9 cellular contexts compared by ENCODE assay signal in genomic region chr7:116955801-116956514, GRCh38. TPM values are rescaled to one million over a fixed set of nuclear protein-coding genes. Genes with fewer than 3 reads are reported as not detected.
DNase-seq lines count a peak whose midpoint lies in the region; ATAC-seq and TF ChIP-seq lines count a peak whose summit lies in the region.
"Had no signal": no experiment of that assay in that cellular context is flagged by ENCODE, and none has a peak within 500 bp of the region (broad histone marks: within the 10 kb centered on the region; RNA-seq: fewer than 3 reads in every experiment).

No MANE protein-coding gene starts in this region.

- no peaks in the 10 kb centered on the region for H3K36me3 ChIP-seq in lower lobe of right lung
- H3K36me3 ChIP-seq: BLaER1 had no signal

- peaks cover 5% of the 10 kb centered on the region for H3K36me3 Mint-ChIP-seq in activated CD8-positive, alpha-beta T cell treated with anti-CD3 and anti-CD28 coated beads for 36 hours (ENCODE audit: low read depth)
- peaks cover 4% of the 10 kb centered on the region for H3K36me3 Mint-ChIP-seq in activated CD8-positive, alpha-beta T cell treated with anti-CD3 and anti-CD28 coated beads, Interleukin-2, amount 10 ng/mL, durations not matched to agents 7 days and 5 days (ENCODE audit: low read depth)
- peaks cover 2% of the 10 kb centered on the region for H3K36me3 Mint-ChIP-seq in T-helper 2 cell treated with Interferon-gamma antibody and Interleukin-4, amounts not matched to agents 5 μg/mL and 100 μg/mL, for 36 hours (ENCODE audit: low read depth)
- no peaks in the 10 kb centered on the region for H3K36me3 Mint-ChIP-seq in activated naive CD4-positive, alpha-beta T cell treated with anti-CD3 and anti-CD28 coated beads, Interleukin-2, amount 10 ng/mL, durations not matched to agents 7 days and 5 days

- H3K4me1 ChIP-seq in lower lobe of right lung: peaks cover 45% of the 10 kb centered on the region

- DNase-seq in activated CD8-positive, alpha-beta T cell treated with anti-CD3 and anti-CD28 coated beads for 36 hours: peak; percentile 35
- DNase-seq in activated CD8-positive, alpha-beta T cell treated with anti-CD3 and anti-CD28 coated beads, Interleukin-2, amount 10 ng/mL, durations not matched to agents 7 days and 5 days: no peak
- peak; percentile 27 for DNase-seq in T-helper 2 cell treated with Interferon-gamma antibody and Interleukin-4, amounts not matched to agents 5 μg/mL and 100 μg/mL, for 36 hours (ENCODE audit: low spot score)
- DNase-seq in lower lobe of right lung (no peak), NCI-H2081 treated with DMSO at 0.1 percent for 48 hours (lab: John Stamatoyannopoulos, UW) (no peak), 8988T (no peak)
- DNase-seq in activated naive CD4-positive, alpha-beta T cell treated with anti-CD3 and anti-CD28 coated beads, Interleukin-2, amount 10 ng/mL, durations not matched to agents 7 days and 5 days: no peak

- no peaks in the 10 kb centered on the region for H3K9me3 Mint-ChIP-seq in activated CD8-positive, alpha-beta T cell treated with anti-CD3 and anti-CD28 coated beads for 36 hours
- no peaks in the 10 kb centered on the region for H3K9me3 Mint-ChIP-seq in activated CD8-positive, alpha-beta T cell treated with anti-CD3 and anti-CD28 coated beads, Interleukin-2, amount 10 ng/mL, durations not matched to agents 7 days and 5 days (ENCODE audit: insufficient read depth)
- no peaks in the 10 kb centered on the region for H3K9me3 Mint-ChIP-seq in T-helper 2 cell treated with Interferon-gamma antibody and Interleukin-4, amounts not matched to agents 5 μg/mL and 100 μg/mL, for 36 hours
- H3K9me3 Mint-ChIP-seq in activated naive CD4-positive, alpha-beta T cell treated with anti-CD3 and anti-CD28 coated beads, Interleukin-2, amount 10 ng/mL, durations not matched to agents 7 days and 5 days: no peaks in the 10 kb centered on the region

- no peak for TF ChIP-seq CTCF in activated CD8-positive, alpha-beta T cell treated with anti-CD3 and anti-CD28 coated beads for 36 hours (IDR thresholded peaks at IDR 0.05)
- no peak for TF ChIP-seq CTCF in lower lobe of right lung (IDR thresholded peaks at IDR 0.05)

- POLR2A ChIA-PET in activated CD8-positive, alpha-beta T cell treated with anti-CD3 and anti-CD28 coated beads for 36 hours (lab: Charles Lee): no interaction called here
- POLR2A ChIA-PET in activated CD8-positive, alpha-beta T cell treated with anti-CD3 and anti-CD28 coated beads, Interleukin-2, amount 10 ng/mL, durations not matched to agents 7 days and 5 days (lab: Charles Lee): no interaction called here

- H3K9me3 ChIP-seq in lower lobe of right lung: no peaks in the 10 kb centered on the region
- H3K9me3 ChIP-seq: BLaER1 had no signal

- peaks cover 32% of the 10 kb centered on the region for H3K4me1 Mint-ChIP-seq in activated CD8-positive, alpha-beta T cell treated with anti-CD3 and anti-CD28 coated beads for 36 hours (ENCODE audit: low read depth)
- H3K4me1 Mint-ChIP-seq in activated CD8-positive, alpha-beta T cell treated with anti-CD3 and anti-CD28 coated beads, Interleukin-2, amount 10 ng/mL, durations not matched to agents 7 days and 5 days (ENCODE audit: low read depth): peaks cover 26% of the 10 kb centered on the region
- peaks cover 21% of the 10 kb centered on the region for H3K4me1 Mint-ChIP-seq in T-helper 2 cell treated with Interferon-gamma antibody and Interleukin-4, amounts not matched to agents 5 μg/mL and 100 μg/mL, for 36 hours (ENCODE audit: low read depth)
- H3K4me1 Mint-ChIP-seq in activated naive CD4-positive, alpha-beta T cell treated with anti-CD3 and anti-CD28 coated beads, Interleukin-2, amount 10 ng/mL, durations not matched to agents 7 days and 5 days: peaks cover 19% of the 10 kb centered on the region

- no peaks in the 10 kb centered on the region for H3K27me3 ChIP-seq in lower lobe of right lung (ENCODE audit: low read depth)
- H3K27me3 ChIP-seq: BLaER1 had no signal

- peak overlapping the region; percentile 61 for H3K27ac Mint-ChIP-seq in activated CD8-positive, alpha-beta T cell treated with anti-CD3 and anti-CD28 coated beads for 36 hours
- no peak overlapping the region for H3K27ac Mint-ChIP-seq in activated CD8-positive, alpha-beta T cell treated with anti-CD3 and anti-CD28 coated beads, Interleukin-2, amount 10 ng/mL, durations not matched to agents 7 days and 5 days
- H3K27ac Mint-ChIP-seq in T-helper 2 cell treated with Interferon-gamma antibody and Interleukin-4, amounts not matched to agents 5 μg/mL and 100 μg/mL, for 36 hours: no peak overlapping the region
- H3K27ac Mint-ChIP-seq in activated naive CD4-positive, alpha-beta T cell treated with anti-CD3 and anti-CD28 coated beads, Interleukin-2, amount 10 ng/mL, durations not matched to agents 7 days and 5 days: no peak overlapping the region

- peak overlapping the region; percentile 0 for H3K4me3 ChIP-seq in lower lobe of right lung
- H3K4me3 ChIP-seq: BLaER1 had no signal

- H3K27ac ChIP-seq in lower lobe of right lung: peak overlapping the region; percentile 9
- H3K27ac ChIP-seq: BLaER1 had no signal

- H3K4me3 Mint-ChIP-seq in activated CD8-positive, alpha-beta T cell treated with anti-CD3 and anti-CD28 coated beads for 36 hours: peak overlapping the region; percentile 43
- no peak overlapping the region for H3K4me3 Mint-ChIP-seq in activated CD8-positive, alpha-beta T cell treated with anti-CD3 and anti-CD28 coated beads, Interleukin-2, amount 10 ng/mL, durations not matched to agents 7 days and 5 days
- H3K4me3 Mint-ChIP-seq in T-helper 2 cell treated with Interferon-gamma antibody and Interleukin-4, amounts not matched to agents 5 μg/mL and 100 μg/mL, for 36 hours: peak overlapping the region; percentile 90
- no peak overlapping the region for H3K4me3 Mint-ChIP-seq in activated naive CD4-positive, alpha-beta T cell treated with anti-CD3 and anti-CD28 coated beads, Interleukin-2, amount 10 ng/mL, durations not matched to agents 7 days and 5 days

- CTCF ChIA-PET in activated CD8-positive, alpha-beta T cell treated with anti-CD3 and anti-CD28 coated beads for 36 hours (lab: Charles Lee): interaction anchor here (0.7 to 1.8 kb wide), 7 partner anchors 12 to 172 kb away, joined by 3 to 5 read pairs (median 3); no protein-coding TSS in a partner anchor
- CTCF ChIA-PET in activated CD8-positive, alpha-beta T cell treated with anti-CD3 and anti-CD28 coated beads, Interleukin-2, amount 10 ng/mL, durations not matched to agents 7 days and 5 days (lab: Charles Lee): no interaction called here
- CTCF ChIA-PET in activated naive CD4-positive, alpha-beta T cell treated with anti-CD3 and anti-CD28 coated beads, Interleukin-2, amount 10 ng/mL, durations not matched to agents 7 days and 5 days (lab: Charles Lee): interaction anchor here (0.7 to 1.0 kb wide), 3 partner anchors 10 to 164 kb away, joined by 3 to 4 read pairs (median 3); no protein-coding TSS in a partner anchor

- intact Hi-C loops in activated CD8-positive, alpha-beta T cell treated with anti-CD3 and anti-CD28 coated beads for 36 hours (cut with micrococcal nuclease): no loop called here
- intact Hi-C loops in lower lobe of right lung (cut with DNase I): no loop called here

- peak; percentile 65 for ATAC-seq in activated CD8-positive, alpha-beta T cell treated with anti-CD3 and anti-CD28 coated beads for 36 hours
- no peak for ATAC-seq in activated CD8-positive, alpha-beta T cell treated with anti-CD3 and anti-CD28 coated beads, Interleukin-2, amount 10 ng/mL, durations not matched to agents 7 days and 5 days
- ATAC-seq in HG02885 (IDR thresholded peaks at IDR 0.05; ENCODE audit: poor library complexity, unreplicated experiment) (peak; percentile 79), lower lobe of right lung (no peak)

- H3K27me3 Mint-ChIP-seq in activated CD8-positive, alpha-beta T cell treated with anti-CD3 and anti-CD28 coated beads for 36 hours: peaks cover 3% of the 10 kb centered on the region
- H3K27me3 Mint-ChIP-seq in activated CD8-positive, alpha-beta T cell treated with anti-CD3 and anti-CD28 coated beads, Interleukin-2, amount 10 ng/mL, durations not matched to agents 7 days and 5 days (ENCODE audit: low read depth): no peaks in the 10 kb centered on the region
- H3K27me3 Mint-ChIP-seq in T-helper 2 cell treated with Interferon-gamma antibody and Interleukin-4, amounts not matched to agents 5 μg/mL and 100 μg/mL, for 36 hours (ENCODE audit: low read depth): peaks cover 7% of the 10 kb centered on the region
- H3K27me3 Mint-ChIP-seq in activated naive CD4-positive, alpha-beta T cell treated with anti-CD3 and anti-CD28 coated beads, Interleukin-2, amount 10 ng/mL, durations not matched to agents 7 days and 5 days: peaks cover 11% of the 10 kb centered on the region

RNA-seq across cellular contexts. Expression of gene ST7, which starts 2.7 kb away (rescaled TPM):
- 1 to 10 TPM; 5.9 to 9.2 TPM for total RNA-seq in activated CD8-positive, alpha-beta T cell treated with anti-CD3 and anti-CD28 coated beads for 36 hours
- total RNA-seq in activated CD8-positive, alpha-beta T cell treated with anti-CD3 and anti-CD28 coated beads, Interleukin-2, amount 10 ng/mL, durations not matched to agents 7 days and 5 days: 1 to 10 TPM; 5.2 to 5.9 TPM
- 51.1 TPM for total RNA-seq in lower lobe of right lung

Comparison
In these comparisons a context has a peak if more than half of its experiments do, and no peak if none do; other contexts are left out.
1. ATAC-seq: peak in activated CD8-positive, alpha-beta T cell treated with anti-CD3 and anti-CD28 coated beads for 36 hours (single experiment) and HG02885 (single experiment); none in activated CD8-positive, alpha-beta T cell treated with anti-CD3 and anti-CD28 coated beads, Interleukin-2, amount 10 ng/mL, durations not matched to agents 7 days and 5 days (single experiment) and lower lobe of right lung (0 of 2).
2. DNase-seq: peak in activated CD8-positive, alpha-beta T cell treated with anti-CD3 and anti-CD28 coated beads for 36 hours (single experiment) and T-helper 2 cell treated with Interferon-gamma antibody and Interleukin-4, amounts not matched to agents 5 μg/mL and 100 μg/mL, for 36 hours (single experiment); none in activated CD8-positive, alpha-beta T cell treated with anti-CD3 and anti-CD28 coated beads, Interleukin-2, amount 10 ng/mL, durations not matched to agents 7 days and 5 days (single experiment), lower lobe of right lung (single experiment), NCI-H2081 treated with DMSO at 0.1 percent for 48 hours (single experiment), activated naive CD4-positive, alpha-beta T cell treated with anti-CD3 and anti-CD28 coated beads, Interleukin-2, amount 10 ng/mL, durations not matched to agents 7 days and 5 days (single experiment) and 8988T (single experiment).
3. H3K4me3 Mint-ChIP-seq: peak in activated CD8-positive, alpha-beta T cell treated with anti-CD3 and anti-CD28 coated beads for 36 hours (single experiment) and T-helper 2 cell treated with Interferon-gamma antibody and Interleukin-4, amounts not matched to agents 5 μg/mL and 100 μg/mL, for 36 hours (single experiment); none in activated CD8-positive, alpha-beta T cell treated with anti-CD3 and anti-CD28 coated beads, Interleukin-2, amount 10 ng/mL, durations not matched to agents 7 days and 5 days (single experiment) and activated naive CD4-positive, alpha-beta T cell treated with anti-CD3 and anti-CD28 coated beads, Interleukin-2, amount 10 ng/mL, durations not matched to agents 7 days and 5 days (single experiment).